ENCODE assay signal across 25 cellular contexts in the genomic region with DNA sequence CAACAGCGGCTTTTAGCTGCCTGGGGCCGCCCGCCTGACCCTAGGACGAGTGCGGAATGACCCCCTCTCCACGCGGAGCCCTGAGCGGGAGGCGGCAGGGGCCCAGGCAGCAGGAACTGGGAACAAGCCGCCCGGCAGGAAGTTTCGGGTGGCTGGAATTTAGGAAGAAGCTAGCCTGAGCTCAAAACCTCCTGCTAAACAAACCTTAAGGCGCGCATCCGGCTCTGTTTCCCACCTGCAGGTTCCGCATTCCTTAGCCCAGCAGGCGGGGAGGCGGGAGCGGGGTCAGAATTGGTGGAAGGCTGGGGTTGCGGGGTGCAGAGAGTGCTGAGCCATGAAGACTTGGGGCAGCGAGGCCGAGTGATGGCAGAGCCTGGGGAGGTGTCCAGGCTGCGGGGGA.
"Had no signal": no experiment of that assay in that cellular context is flagged by ENCODE, and none has a peak within 500 bp of the region (broad histone marks: within the 10 kb centered on the region; RNA-seq: fewer than 3 reads in every experiment).

No MANE protein-coding gene starts in this region.

- H3K36me3 Mint-ChIP-seq: neural progenitor cell; stimulated activated effector memory CD8-positive, alpha-beta T cell treated with anti-CD3 and anti-CD28 coated beads, Interleukin-12 subunit alpha, Interleukin-12 subunit beta, amount 100 ng/mL, for 72 hours; stimulated activated naive B cell treated with anti-CD40 and anti-IgM and Interleukin-4, amounts not matched to agents 10 μg/mL and 1 μg/mL and 100 μg/mL, for 72 hours had no signal

- H3K27me3 Mint-ChIP-seq: progenitor cell of endocrine pancreas; stimulated activated naive B cell treated with anti-CD40 and anti-IgM and Interleukin-4, amounts not matched to agents 10 μg/mL and 1 μg/mL and 100 μg/mL, for 72 hours; stimulated activated naive CD8-positive, alpha-beta T cell treated with anti-CD3 and anti-CD28 coated beads, Interleukin-15, Interleukin-2, amounts not matched to agents 100 ng/mL and 50 ng/mL, for 24 hours had no signal

- H3K4me3 Mint-ChIP-seq: natural killer cell; nephron; neural progenitor cell; stimulated activated effector memory CD8-positive, alpha-beta T cell treated with anti-CD3 and anti-CD28 coated beads, Interleukin-12 subunit alpha, Interleukin-12 subunit beta, amount 100 ng/mL, for 72 hours; stimulated activated naive B cell treated with anti-CD40 and anti-IgM and Interleukin-4, amounts not matched to agents 10 μg/mL and 1 μg/mL and 100 μg/mL, for 72 hours; stimulated activated naive CD8-positive, alpha-beta T cell treated with anti-CD3 and anti-CD28 coated beads, Interleukin-15, Interleukin-2, amounts not matched to agents 100 ng/mL and 50 ng/mL, for 24 hours had no signal

- H3K4me1 Mint-ChIP-seq: natural killer cell; nephron; neural progenitor cell; stimulated activated effector memory CD8-positive, alpha-beta T cell treated with anti-CD3 and anti-CD28 coated beads, Interleukin-12 subunit alpha, Interleukin-12 subunit beta, amount 100 ng/mL, for 72 hours; stimulated activated naive B cell treated with anti-CD40 and anti-IgM and Interleukin-4, amounts not matched to agents 10 μg/mL and 1 μg/mL and 100 μg/mL, for 72 hours had no signal

- DNase-seq: natural killer cell; occipital lobe; ovary; posterior cingulate gyrus; psoas muscle; right cardiac atrium; right lobe of liver; sigmoid colon; small intestine; stimulated activated CD4-positive, alpha-beta T cell treated with anti-CD3 and anti-CD28 coated beads, Interleukin-15, amount 100 ng/mL, for 24 hours; stimulated activated CD4-positive, alpha-beta T cell treated with anti-CD3 and anti-CD28 coated beads, Interleukin-2, amount 100 ng/mL, for 24 hours; stimulated activated CD4-positive, alpha-beta T cell treated with anti-CD3 and anti-CD28 coated beads, Interleukin-2, amount 100 ng/mL, for 48 hours; stimulated activated CD4-positive, alpha-beta T cell treated with anti-CD3 and anti-CD28 coated beads, Interleukin-4, amount 100 ng/mL, for 24 hours; stimulated activated naive B cell treated with anti-CD40 and anti-IgM and Interleukin-4, amounts not matched to agents 10 μg/mL and 1 μg/mL and 100 μg/mL, for 72 hours; stimulated activated naive CD4-positive, alpha-beta T cell treated with Interleukin-2 at 50 U/mL for 16 hours; stomach; thyroid gland; trophoblast cell; upper lobe of right lung; uterus had no signal

- H3K27ac Mint-ChIP-seq: natural killer cell; nephron; neural progenitor cell; progenitor cell of endocrine pancreas; stimulated activated effector memory CD8-positive, alpha-beta T cell treated with anti-CD3 and anti-CD28 coated beads, Interleukin-12 subunit alpha, Interleukin-12 subunit beta, amount 100 ng/mL, for 72 hours; stimulated activated naive B cell treated with anti-CD40 and anti-IgM and Interleukin-4, amounts not matched to agents 10 μg/mL and 1 μg/mL and 100 μg/mL, for 72 hours; stimulated activated naive CD8-positive, alpha-beta T cell treated with anti-CD3 and anti-CD28 coated beads, Interleukin-15, Interleukin-2, amounts not matched to agents 100 ng/mL and 50 ng/mL, for 24 hours had no signal

- ATAC-seq: natural killer cell; psoas muscle; right cardiac atrium; right lobe of liver; stimulated activated effector memory CD8-positive, alpha-beta T cell treated with anti-CD3 and anti-CD28 coated beads, Interleukin-12 subunit alpha, Interleukin-12 subunit beta, amount 100 ng/mL, for 72 hours; stimulated activated naive B cell treated with anti-CD40 and anti-IgM and Interleukin-4, amounts not matched to agents 10 μg/mL and 1 μg/mL and 100 μg/mL, for 72 hours; upper lobe of right lung had no signal
